34 cellular contexts compared by ENCODE assay signal in the genomic region with DNA sequence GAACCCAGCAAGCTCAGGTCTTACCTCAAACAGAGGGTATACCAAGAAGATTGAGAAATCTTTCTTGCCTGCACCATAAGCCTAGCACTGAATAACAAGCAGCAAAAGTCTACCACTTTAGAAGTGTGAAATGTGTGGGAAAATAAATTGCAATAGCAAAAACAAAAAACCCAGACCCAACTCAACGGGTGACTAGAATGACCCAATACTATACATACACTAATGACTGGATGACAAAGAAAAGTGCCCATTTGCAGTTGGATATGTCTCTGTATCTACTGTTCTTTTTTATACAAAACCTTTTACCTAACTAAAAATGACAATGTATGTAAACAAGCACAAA.
A peak's percentile ranks its signal among the peaks of the same experiment; 100 is the strongest.
DNase-seq lines count a peak whose midpoint lies in the region; ATAC-seq and TF ChIP-seq lines count a peak whose summit lies in the region.
"Had no signal": no experiment of that assay in that cellular context is flagged by ENCODE, and none has a peak within 500 bp of the region (broad histone marks: within the 10 kb centered on the region; RNA-seq: fewer than 3 reads in every experiment).

No MANE protein-coding gene starts in this region.

- no peak overlapping the region for H3K4me3 ChIP-seq in MM.1S (ENCODE audit: low read length)
- H3K4me3 ChIP-seq: cardiac muscle cell, colonic mucosa, hepatocyte, lung, prostate gland, right lobe of liver, spleen, thyroid gland had no signal

- no peak overlapping the region for H3K9ac ChIP-seq in MM.1S (ENCODE audit: low read length)
- H3K9ac ChIP-seq: SK-N-SH had no signal

- no peaks in the 10 kb centered on the region for H3K9me2 ChIP-seq in MM.1S (replicated peaks; ENCODE audit: insufficient read depth, low read length)
- H3K9me2 ChIP-seq: SK-N-SH had no signal

- H3K4me2 ChIP-seq in MM.1S (ENCODE audit: low read depth, low read length) = peak overlapping the region; percentile 34
- H3K4me2 ChIP-seq: hepatocyte, SK-N-SH had no signal

- ATAC-seq in GM18870 (IDR thresholded peaks at IDR 0.05; ENCODE audit: unreplicated experiment) (peak; percentile 8), GM21528 (IDR thresholded peaks at IDR 0.05; ENCODE audit: low FRiP score, unreplicated experiment) (peak; percentile 23), HG02981 (IDR thresholded peaks at IDR 0.05; ENCODE audit: unreplicated experiment) (peak; percentile 19)
- ATAC-seq: activated CD8-positive, alpha-beta memory T cell treated with anti-CD3 and anti-CD28 coated beads, Interleukin-2, amount 10 ng/mL, durations not matched to agents 7 days and 5 days; activated naive CD8-positive, alpha-beta T cell treated with anti-CD3 and anti-CD28 coated beads, Interleukin-2, amount 50 U/mL, for 24 hours; activated T-cell treated with anti-CD3 and anti-CD28 coated beads, Interleukin-2, amount 50 U/mL, for 4 hours; naive thymus-derived CD8-positive, alpha-beta T cell; PC-3; right lobe of liver had no signal

- TF ChIP-seq CTCF in MM.1S (IDR thresholded peaks at IDR 0.05; ENCODE audit: low read length) = no peak

- H3K9me3 ChIP-seq in MM.1S (replicated peaks; ENCODE audit: insufficient read depth, low read length) = no peaks in the 10 kb centered on the region; the same call in 1 of the 2 replicates
- H3K9me3 ChIP-seq: colonic mucosa, prostate gland, right lobe of liver, SK-N-SH, thyroid gland had no signal

- H4K20me1 ChIP-seq in MM.1S (ENCODE audit: insufficient read depth, low read length) = no peaks in the 10 kb centered on the region

- H2AFZ ChIP-seq in MM.1S (ENCODE audit: low read length) = no peak overlapping the region
- H2AFZ ChIP-seq: hepatocyte had no signal

- no peak for DNase-seq in MM.1S
- no peak for DNase-seq in NCI-H1417 treated with DMSO at 0.1 percent for 48 hours (lab: John Stamatoyannopoulos, UW)
- no peak for DNase-seq in RPMI8226
- DNase-seq in caudate nucleus (lab: John Stamatoyannopoulos, UW) = no peak
- no peak for DNase-seq in stimulated activated CD4-positive, alpha-beta T cell treated with anti-CD3 and anti-CD28 coated beads, Interleukin-4, amount 100 ng/mL, for 4 hours
- DNase-seq: activated B cell treated with CpG ODN at 0.5 μM for 24 hours; activated CD8-positive, alpha-beta memory T cell treated with anti-CD3 and anti-CD28 coated beads, Interleukin-2, amount 10 ng/mL, durations not matched to agents 7 days and 5 days; activated gamma-delta T cell treated with Interleukin-2 at 50 U/mL for 16 hours; activated naive CD8-positive, alpha-beta T cell treated with anti-CD3 and anti-CD28 coated beads, Interleukin-2, amount 50 U/mL, for 24 hours; activated T-cell treated with anti-CD3 and anti-CD28 coated beads, Interleukin-2, amount 50 U/mL, for 4 hours; AML-193; CD4-positive, alpha-beta T cell; colonic mucosa; effector CD8-positive, alpha-beta T cell; naive thymus-derived CD8-positive, alpha-beta T cell; NCI-H1048; NCI-H1930; NCI-H526; NK-92 treated with Interleukin-12 subunit alpha and Interleukin-12 subunit beta, amount 100 ng/mL, for 24 hours; nucleus accumbens; PC-3; right lobe of liver; SK-N-SH; spleen; stimulated activated CD4-positive, alpha-beta T cell treated with anti-CD3 and anti-CD28 coated beads, Interleukin-2, amount 100 ng/mL, for 24 hours; stimulated activated CD8-positive, alpha-beta memory T cell treated with anti-CD3 and anti-CD28 coated beads, Interleukin-4, amount 100 ng/mL, for 48 hours; thyroid gland had no signal

- H3F3A ChIP-seq in MM.1S (ENCODE audit: insufficient read depth, low read length) = peaks cover 3% of the 10 kb centered on the region; the same call in 1 of the 2 replicates

- no peaks in the 10 kb centered on the region for H3K79me2 ChIP-seq in MM.1S (ENCODE audit: low read length)
- H3K79me2 ChIP-seq: hepatocyte had no signal

- peaks cover 14% of the 10 kb centered on the region for H3K4me1 ChIP-seq in MM.1S (ENCODE audit: low read length)
- H3K4me1 ChIP-seq: colonic mucosa, prostate gland, right lobe of liver, spleen, thyroid gland had no signal

- H3K27me3 ChIP-seq in MM.1S (replicated peaks; ENCODE audit: insufficient read depth, low read length) = peaks cover 5% of the 10 kb centered on the region; the same call in 1 of the 2 replicates
- H3K27me3 ChIP-seq: cardiac muscle cell, colonic mucosa, hepatocyte, right lobe of liver, spleen, thyroid gland had no signal

- H3K36me3 ChIP-seq in MM.1S (replicated peaks; ENCODE audit: insufficient read depth, low read length) = no peaks in the 10 kb centered on the region
- H3K36me3 ChIP-seq: cardiac muscle cell, colonic mucosa, prostate gland, right lobe of liver, spleen, thyroid gland had no signal

- H3K27ac ChIP-seq in MM.1S (ENCODE audit: low read length) (no peak overlapping the region), caudate nucleus (ENCODE audit: low read depth, low read length) (no peak overlapping the region)
- H3K27ac ChIP-seq: cardiac muscle cell, colonic mucosa, hepatocyte, prostate gland, right lobe of liver, spleen, thyroid gland had no signal
